Comparison of ENCODE assay signal across 16 cellular contexts in the genomic region with DNA sequence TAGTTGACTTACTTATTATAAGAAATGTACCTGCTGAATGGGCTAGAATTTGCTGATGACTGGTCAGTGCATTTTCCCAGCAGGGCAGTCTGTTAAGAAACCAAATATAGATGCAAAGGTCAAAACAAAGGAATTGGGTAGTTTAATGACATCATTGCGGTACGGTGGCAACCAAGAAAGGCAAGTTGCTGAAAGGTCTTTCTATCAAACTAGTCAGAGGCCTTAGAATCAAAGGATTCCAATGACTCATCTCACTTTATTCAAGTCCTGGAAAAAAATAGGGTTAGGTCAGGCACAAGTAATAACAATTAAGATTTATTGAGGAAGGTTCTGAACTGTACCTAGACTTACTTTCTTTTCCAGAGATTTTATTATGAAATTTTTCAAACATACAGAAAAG.
DNase-seq lines count a peak whose midpoint lies in the region; ATAC-seq, FAIRE-seq and TF ChIP-seq lines count a peak whose summit lies in the region.
"Had no signal": no experiment of that assay in that cellular context is flagged by ENCODE, and none has a peak within 500 bp of the region (broad histone marks: within the 10 kb centered on the region; RNA-seq: fewer than 3 reads in every experiment).

No MANE protein-coding gene starts in this region.

- H3K36me3 Mint-ChIP-seq in nephron progenitor cell (ENCODE audit: low read depth), result peaks cover 15% of the 10 kb centered on the region

- no peaks in the 10 kb centered on the region for H4K20me1 ChIP-seq in endothelial cell of umbilical vein (replicated peaks; ENCODE audit: control insufficient read depth, extremely low read depth, insufficient read depth, low read length)

- peak; percentile 76 for FAIRE-seq in RCC 7860 (lab: Jason Lieb, UNC)
- FAIRE-seq in endothelial cell of umbilical vein (lab: Jason Lieb, UNC), result no peak
- FAIRE-seq: D721Med had no signal

- H3K9me3 ChIP-seq in endothelial cell of umbilical vein (replicated peaks; ENCODE audit: control insufficient read depth, insufficient read depth, low read length) (no peaks in the 10 kb centered on the region), right lobe of liver (no peaks in the 10 kb centered on the region)

- no peak for TF ChIP-seq POLR2A in endothelial cell of umbilical vein (IDR thresholded peaks at IDR 0.05; ENCODE audit: low read depth, low read length)
- no peak for TF ChIP-seq POLR2A in right lobe of liver (IDR thresholded peaks at IDR 0.05)
- no peak for TF ChIP-seq POLR2A in erythroblast (IDR thresholded peaks at IDR 0.05; ENCODE audit: low read length)

- intact Hi-C loops in endothelial cell of umbilical vein (cut with micrococcal nuclease), result no loop called here
- intact Hi-C loops in right lobe of liver (cut with DNase I), result no loop called here

- H3K4me1 Mint-ChIP-seq in nephron progenitor cell, result no peaks in the 10 kb centered on the region

- H2AFZ ChIP-seq in endothelial cell of umbilical vein (ENCODE audit: low read depth, low read length), result no peak overlapping the region

- H3K4me2 ChIP-seq in endothelial cell of umbilical vein (ENCODE audit: insufficient read depth, low read length), result no peak overlapping the region

- H3K36me3 ChIP-seq in endothelial cell of umbilical vein (ENCODE audit: control insufficient read depth in 2 of 2, extremely low read depth in 1 of 2, insufficient read depth in 2 of 2, low read length in 2 of 2), result no peaks in the 10 kb centered on the region
- H3K36me3 ChIP-seq in right lobe of liver, result no peaks in the 10 kb centered on the region

- H3K27ac Mint-ChIP-seq in nephron progenitor cell, result no peak overlapping the region
- H3K27ac Mint-ChIP-seq: dendritic cell treated with granulocyte-macrophage colony-stimulating factor and Interleukin-4, amounts not matched to agents 40 ng/mL and 50 ng/mL, for 4 days; natural killer cell treated with Interleukin-12 subunit alpha and Interleukin-12 subunit beta and Interleukin-15 and Interleukin-18, amount 100 ng/mL, for 72 hours had no signal

- H3K4me1 ChIP-seq in endothelial cell of umbilical vein (ENCODE audit: control insufficient read depth, extremely low read depth, insufficient read depth, low read length) (no peaks in the 10 kb centered on the region), right lobe of liver (peaks cover 0 to 8% (median 3%) of the 10 kb centered on the region in 4 donors)

- DNase-seq in ELR (ENCODE audit: low read depth) (peak; percentile 13), RCC 7860 (ENCODE audit: low spot score) (peak; percentile 55), endothelial cell of umbilical vein (ENCODE audit: low read depth, low spot score) (peak; percentile 1), right lobe of liver (no peak), nephron progenitor cell (no peak), erythroblast (lab: John Stamatoyannopoulos, UW) (no peak)
- DNase-seq: activated CD8-positive, alpha-beta memory T cell treated with anti-CD3 and anti-CD28 coated beads for 24 hours; amniotic stem cell; NCI-H1930; NCI-H510A; SW 1271 had no signal

- no peak for TF ChIP-seq CTCF in endothelial cell of umbilical vein (IDR thresholded peaks at IDR 0.05; ENCODE audit: extremely low read depth in 1 of 2, insufficient read depth in 1 of 2, low read depth in 1 of 2, low read length in 2 of 2)
- no peak for TF ChIP-seq CTCF in right lobe of liver (IDR thresholded peaks at IDR 0.05)
- TF ChIP-seq CTCF in nephron progenitor cell (IDR thresholded peaks at IDR 0.05), result no peak

- H3K4me3 Mint-ChIP-seq in nephron progenitor cell, result no peak overlapping the region
- H3K4me3 Mint-ChIP-seq: dendritic cell treated with granulocyte-macrophage colony-stimulating factor and Interleukin-4, amounts not matched to agents 40 ng/mL and 50 ng/mL, for 4 days; natural killer cell treated with Interleukin-12 subunit alpha and Interleukin-12 subunit beta and Interleukin-15 and Interleukin-18, amount 100 ng/mL, for 72 hours had no signal

- dilution Hi-C loops in endothelial cell of umbilical vein (cut with MboI; ENCODE audit: extremely low pct_ligation_motif_present, low sequenced_read_pairs), result no loop called here

- no peak overlapping the region for H3K27ac ChIP-seq in endothelial cell of umbilical vein (ENCODE audit: insufficient read depth, low read depth, low read length)
- no peak overlapping the region for H3K27ac ChIP-seq in right lobe of liver

- 66% methylated on average over 2 of the region's 2 CpGs for WGBS in right lobe of liver (ENCODE audit: insufficient coverage, low coverage, low lambda C conversion rate, missing lambda C conversion rate)

- H3K9ac ChIP-seq in endothelial cell of umbilical vein (replicated peaks; ENCODE audit: extremely low read depth, insufficient read depth, low read length), result no peak overlapping the region

- H3K79me2 ChIP-seq in endothelial cell of umbilical vein (ENCODE audit: control insufficient read depth, insufficient read depth, low read length), result no peaks in the 10 kb centered on the region

- POLR2A ChIA-PET in endothelial cell of umbilical vein (lab: Charles Lee), result no interaction called here

- H3K4me3 ChIP-seq in endothelial cell of umbilical vein (replicated peaks in 1 of 3; ENCODE audit: insufficient read depth in 1 of 3, low read depth in 1 of 3, low read length in 3 of 3) (no peak overlapping the region), right lobe of liver (no peak overlapping the region)

- H3K27me3 ChIP-seq in endothelial cell of umbilical vein (ENCODE audit: control insufficient read depth in 2 of 2, insufficient read depth in 2 of 2, low read length in 2 of 2) (no peaks in the 10 kb centered on the region), right lobe of liver (no peaks in the 10 kb centered on the region)

- ATAC-seq in right lobe of liver (peak in 3 of 4 donors; percentile 40 to 81 (median 47)), GM21447 (IDR thresholded peaks at IDR 0.05; ENCODE audit: unreplicated experiment) (no peak), GM21515 (IDR thresholded peaks at IDR 0.05; ENCODE audit: unreplicated experiment) (no peak)
- ATAC-seq: natural killer cell treated with Interleukin-12 subunit alpha and Interleukin-12 subunit beta and Interleukin-15 and Interleukin-18, amount 100 ng/mL, for 72 hours had no signal

- H3K9me3 Mint-ChIP-seq in nephron progenitor cell, result no peaks in the 10 kb centered on the region
- H3K9me3 Mint-ChIP-seq: dendritic cell treated with granulocyte-macrophage colony-stimulating factor and Interleukin-4, amounts not matched to agents 40 ng/mL and 50 ng/mL, for 4 days; natural killer cell treated with Interleukin-12 subunit alpha and Interleukin-12 subunit beta and Interleukin-15 and Interleukin-18, amount 100 ng/mL, for 72 hours had no signal

- no peaks in the 10 kb centered on the region for H3K27me3 Mint-ChIP-seq in nephron progenitor cell (ENCODE audit: low read depth, poor library complexity)
- H3K27me3 Mint-ChIP-seq: dendritic cell treated with granulocyte-macrophage colony-stimulating factor and Interleukin-4, amounts not matched to agents 40 ng/mL and 50 ng/mL, for 4 days; natural killer cell treated with Interleukin-12 subunit alpha and Interleukin-12 subunit beta and Interleukin-15 and Interleukin-18, amount 100 ng/mL, for 72 hours had no signal

- peaks cover 2% of the 10 kb centered on the region for H3K9me1 ChIP-seq in endothelial cell of umbilical vein (replicated peaks; ENCODE audit: control insufficient read depth, extremely low read depth, insufficient read depth, low read length)

- no TSS peak for BruUV-seq in endothelial cell of umbilical vein (replicated peaks; lab: Mats Ljungman, UMichigan)

- CTCF ChIA-PET in endothelial cell of umbilical vein (lab: Charles Lee), result no interaction called here

TF ChIP-seq in endothelial cell of umbilical vein, 7 proteins besides CTCF, POLR2A, EP300 and RAD21:
- TF ChIP-seq JUN (IDR thresholded peaks at IDR 0.05; ENCODE audit: borderline replicate concordance, insufficient read depth, insufficient read length, low read depth) (peak; percentile 13), POLR2AphosphoS5 (IDR thresholded peaks at IDR 0.05; ENCODE audit: insufficient read depth, low read depth, low read length) (no peak)

Comparison
In these comparisons a context has a peak if more than half of its experiments do, and no peak if none do; other contexts are left out.
1. DNase-seq: peak in ELR (single experiment), RCC 7860 (single experiment) and endothelial cell of umbilical vein (single experiment); none in right lobe of liver (0 of 3), nephron progenitor cell (single experiment) and erythroblast (0 of 2).
2. ATAC-seq: peak in right lobe of liver (3 of 4); none in GM21447 (single experiment) and GM21515 (single experiment).